ENCODE assay signal across 10 cellular contexts in genomic region chr13:52160053-52160452, GRCh38. TPM values are rescaled to one million over a fixed set of nuclear protein-coding genes. Genes with fewer than 3 reads are reported as not detected.
DNase-seq lines count a peak whose midpoint lies in the region; ATAC-seq and TF ChIP-seq lines count a peak whose summit lies in the region.
"Had no signal": no experiment of that assay in that cellular context is flagged by ENCODE, and none has a peak within 500 bp of the region (broad histone marks: within the 10 kb centered on the region; RNA-seq: fewer than 3 reads in every experiment).

No MANE protein-coding gene starts in this region.

- H3K36me3 ChIP-seq in SK-N-SH (replicated peaks in 1 of 2; ENCODE audit: control insufficient read depth in 1 of 2, insufficient read depth in 2 of 2, low read length in 1 of 2) (peaks cover 1 to 4% of the 10 kb centered on the region in 2 experiments), spleen (no peaks in the 10 kb centered on the region)

- no peak overlapping the region for H3K9ac ChIP-seq in SK-N-SH

- no peak for TF ChIP-seq POLR2A in spleen (IDR thresholded peaks at IDR 0.05)

- 99% methylated on average over 6 of the region's 6 CpGs for WGBS in SK-N-SH (ENCODE audit: low lambda C conversion rate)
- WGBS in spleen, 5 donors, result 93 to 97% (median 96%) methylated on average over 6 of the region's 6 CpGs

- no peak overlapping the region for H3K27ac Mint-ChIP-seq in WTC11
- peak overlapping the region; percentile 45 for H3K27ac Mint-ChIP-seq in glutamatergic neuron (ENCODE audit: unreplicated experiment)

- H3F3A ChIP-seq in SK-N-SH (replicated peaks; ENCODE audit: insufficient read depth), result peaks cover 25% of the 10 kb centered on the region

- peak overlapping the region; percentile 80; the same call in 1 of the 2 replicates for H2AFZ ChIP-seq in SK-N-SH (ENCODE audit: low read depth)

- H3K79me2 ChIP-seq in SK-N-SH (ENCODE audit: insufficient read depth), result 0 out of 2 replicates have a peak, but pooled peaks cover 6% of the 10 kb centered on the region

- peaks cover 14% of the 10 kb centered on the region for H3K27me3 Mint-ChIP-seq in WTC11 (ENCODE audit: low read depth)
- no peaks in the 10 kb centered on the region for H3K27me3 Mint-ChIP-seq in glutamatergic neuron (ENCODE audit: unreplicated experiment)

- TF ChIP-seq EP300 in SK-N-SH (IDR thresholded peaks at IDR 0.05; ENCODE audit: borderline replicate concordance in 1 of 2, low read depth in 1 of 2, low read length in 1 of 2), result no peak

- no peak for TF ChIP-seq RAD21 in SK-N-SH (IDR thresholded peaks at IDR 0.05; ENCODE audit: low read length)

- no peaks in the 10 kb centered on the region for H3K9me2 ChIP-seq in SK-N-SH

- peaks cover 4% of the 10 kb centered on the region for H3K9me3 Mint-ChIP-seq in WTC11
- H3K9me3 Mint-ChIP-seq in glutamatergic neuron (ENCODE audit: unreplicated experiment), result peaks cover 3% of the 10 kb centered on the region

- H3K27me3 ChIP-seq in SK-N-SH (ENCODE audit: insufficient read depth) (no peaks in the 10 kb centered on the region), spleen (replicated peaks in 1 of 7) (no peaks in the 10 kb centered on the region)

- ATAC-seq in SK-N-SH treated with all-trans-retinoic acid at 6 μM for 48 hours (no peak), WTC11 (no peak), sciatic nerve (no peak)

- intact Hi-C loops in spleen (cut with DNase I; ENCODE audit: low total_unique reads) (no loop called here), sciatic nerve (cut with DNase I) (no loop called here)

- H3K4me3 Mint-ChIP-seq in WTC11 (peak overlapping the region; percentile 80), glutamatergic neuron (ENCODE audit: unreplicated experiment) (peak overlapping the region; percentile 81)

- no peaks in the 10 kb centered on the region; the same call in 1 of the 2 replicates for H4K20me1 ChIP-seq in SK-N-SH (ENCODE audit: insufficient read depth)

- H3K4me2 ChIP-seq in SK-N-SH, result 0 out of 2 replicates have a peak overlapping the region, but pooled peaks have one; percentile 82

- DNase-seq in SK-N-SH, result no peak
- DNase-seq in WTC11 (ENCODE audit: low spot score), result no peak
- no peak for DNase-seq in glutamatergic neuron
- no peak for DNase-seq in spleen
- DNase-seq in AG20443 (ENCODE audit: low spot score), result no peak
- no peak for DNase-seq in stimulated activated CD8-positive, alpha-beta memory T cell treated with anti-CD3 and anti-CD28 coated beads, Interleukin-4, amount 100 ng/mL, for 48 hours
- no peak for DNase-seq in sciatic nerve (ENCODE audit: low spot score)

- no peaks in the 10 kb centered on the region for H3K9me3 ChIP-seq in SK-N-SH
- H3K9me3 ChIP-seq in spleen, result no peaks in the 10 kb centered on the region

- H3K4me1 Mint-ChIP-seq in WTC11 (peaks cover 44% of the 10 kb centered on the region), glutamatergic neuron (ENCODE audit: low read depth, unreplicated experiment) (peaks cover 5% of the 10 kb centered on the region)

- POLR2A ChIA-PET in SK-N-SH (lab: Yijun Ruan, JAX) (interaction anchor here (0.8 kb wide), 1 partner anchor 183 kb away, joined by 3 read pairs; no protein-coding TSS in a partner anchor), WTC11 (lab: Charles Lee) (no interaction called here)

- no peak overlapping the region for H3K27ac ChIP-seq in SK-N-SH (ENCODE audit: low read depth in 2 of 2, low read length in 1 of 2)
- peak overlapping the region in 4 of 8 donors; percentile 78 to 86 (median 82) for H3K27ac ChIP-seq in spleen
- H3K27ac ChIP-seq: 22Rv1 had no signal

- H3K36me3 Mint-ChIP-seq in WTC11 (peaks cover 4% of the 10 kb centered on the region), glutamatergic neuron (ENCODE audit: unreplicated experiment) (no peaks in the 10 kb centered on the region)

- CTCF ChIA-PET in SK-N-SH (lab: Yijun Ruan, JAX), result interaction anchor here (2.7 kb wide), 1 partner anchor 32 kb away, joined by 11 read pairs; no protein-coding TSS in a partner anchor
- CTCF ChIA-PET in WTC11 (lab: Charles Lee), result interaction anchor here (0.9 to 1.7 kb wide), 4 partner anchors 35 to 291 kb away, joined by 3 to 4 read pairs (median 4); no protein-coding TSS in a partner anchor

- H3K4me1 ChIP-seq in SK-N-SH (ENCODE audit: control insufficient read depth in 1 of 2, insufficient read depth in 2 of 2, low read depth in 1 of 2, low read length in 1 of 2) (peaks cover 3 to 22% of the 10 kb centered on the region in 2 experiments; a peak in 2 of 4 replicates), spleen (peaks cover 6 to 51% (median 28%) of the 10 kb centered on the region in 6 donors)

- H3K4me3 ChIP-seq in SK-N-SH (ENCODE audit: low read depth in 2 of 2, low read length in 1 of 2), result no peak overlapping the region
- peak overlapping the region in 5 of 8 donors; percentile 58 to 85 (median 77) for H3K4me3 ChIP-seq in spleen

- TF ChIP-seq CTCF in SK-N-SH (IDR thresholded peaks at IDR 0.05) (no peak), WTC11 (IDR thresholded peaks at IDR 0.05) (no peak), glutamatergic neuron (IDR thresholded peaks at IDR 0.05; ENCODE audit: partially characterized antibody, unreplicated experiment) (no peak), spleen (IDR thresholded peaks at IDR 0.05 in 8 of 11, conservative IDR thresholded peaks at IDR 0.05 in 3 of 11) (no peak)

TF ChIP-seq in SK-N-SH, 30 proteins besides CTCF, POLR2A, EP300 and RAD21 (continues in another document):
- TF ChIP-seq SMC3 (IDR thresholded peaks at IDR 0.05; ENCODE audit: low read depth, low read length) (no peak), GABPA (IDR thresholded peaks at IDR 0.05; ENCODE audit: low read depth) (no peak), GATA2 (CRISPR knock-in tag; IDR thresholded peaks at IDR 0.05) (no peak), FOXM1 (IDR thresholded peaks at IDR 0.05; ENCODE audit: low read depth) (no peak), NRF1 (IDR thresholded peaks at IDR 0.05; ENCODE audit: low read depth, low read length) (no peak)
- TF ChIP-seq, protein P1, sequence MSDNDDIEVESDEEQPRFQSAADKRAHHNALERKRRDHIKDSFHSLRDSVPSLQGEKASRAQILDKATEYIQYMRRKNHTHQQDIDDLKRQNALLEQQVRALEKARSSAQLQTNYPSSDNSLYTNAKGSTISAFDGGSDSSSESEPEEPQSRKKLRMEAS (IDR thresholded peaks at IDR 0.05; ENCODE audit: low read depth), result no peak

TF ChIP-seq in SK-N-SH treated with all-trans-retinoic acid at 6 μM for 48 hours, 23 proteins besides CTCF, POLR2A, EP300 and RAD21 (continues in another document):
- TF ChIP-seq ZNF8 (CRISPR knock-in tag; IDR thresholded peaks at IDR 0.05), result no peak
- TF ChIP-seq, protein P2, sequence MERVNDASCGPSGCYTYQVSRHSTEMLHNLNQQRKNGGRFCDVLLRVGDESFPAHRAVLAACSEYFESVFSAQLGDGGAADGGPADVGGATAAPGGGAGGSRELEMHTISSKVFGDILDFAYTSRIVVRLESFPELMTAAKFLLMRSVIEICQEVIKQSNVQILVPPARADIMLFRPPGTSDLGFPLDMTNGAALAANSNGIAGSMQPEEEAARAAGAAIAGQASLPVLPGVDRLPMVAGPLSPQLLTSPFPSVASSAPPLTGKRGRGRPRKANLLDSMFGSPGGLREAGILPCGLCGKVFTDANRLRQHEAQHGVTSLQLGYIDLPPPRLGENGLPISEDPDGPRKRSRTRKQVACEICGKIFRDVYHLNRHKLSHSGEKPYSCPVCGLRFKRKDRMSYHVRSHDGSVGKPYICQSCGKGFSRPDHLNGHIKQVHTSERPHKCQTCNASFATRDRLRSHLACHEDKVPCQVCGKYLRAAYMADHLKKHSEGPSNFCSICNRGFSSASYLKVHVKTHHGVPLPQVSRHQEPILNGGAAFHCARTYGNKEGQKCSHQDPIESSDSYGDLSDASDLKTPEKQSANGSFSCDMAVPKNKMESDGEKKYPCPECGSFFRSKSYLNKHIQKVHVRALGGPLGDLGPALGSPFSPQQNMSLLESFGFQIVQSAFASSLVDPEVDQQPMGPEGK (CRISPR knock-in tag; IDR thresholded peaks at IDR 0.05; ENCODE audit: borderline replicate concordance), result no peak
- TF ChIP-seq CSDC2 (CRISPR knock-in tag; IDR thresholded peaks at IDR 0.05), result no peak
- TF ChIP-seq ISL1 (CRISPR knock-in tag; IDR thresholded peaks at IDR 0.05), result no peak
- TF ChIP-seq SNAI2 (CRISPR knock-in tag; IDR thresholded peaks at IDR 0.05), result no peak

TF ChIP-seq in WTC11, 78 proteins besides CTCF, POLR2A, EP300 and RAD21:
- peak; percentile 57; the same call in 1 of the 2 replicates for TF ChIP-seq ZNF121 (CRISPR knock-in tag; IDR thresholded peaks at IDR 0.05)
- no peak for TF ChIP-seq CREB1 (CRISPR knock-in tag; IDR thresholded peaks at IDR 0.05)
- no peak for TF ChIP-seq ZBTB43 (CRISPR knock-in tag; IDR thresholded peaks at IDR 0.05)
- no peak for TF ChIP-seq SMAD4 (CRISPR knock-in tag; IDR thresholded peaks at IDR 0.05)

RNA-seq across cellular contexts. Expression of gene NEK3, which starts 0.7 kb away (rescaled TPM):
- polyA plus RNA-seq in SK-N-SH (2012; rRNA removed), result 12.7 and 19.5 TPM in 2 replicates
- polyA plus RNA-seq in SK-N-SH (2012; cell fraction: cytosol; rRNA removed), result 12.5 and 17.3 TPM in 2 replicates
- polyA plus RNA-seq in SK-N-SH (2012; cell fraction: nucleus; rRNA removed), result 41.2 and 52.6 TPM in 2 replicates
- total RNA-seq in WTC11 (2021), result 27.8 to 33.3 TPM (median 30.0 TPM) in 3 replicates
- total RNA-seq in glutamatergic neuron (ENCODE audit: unreplicated experiment), result 54.8 TPM
- 10 to 100 TPM in 5 of 7 donors, 1 to 10 TPM in 2; 6.7 to 21.1 (median 10.5) TPM for total RNA-seq in spleen
- 10 to 100 TPM; 13.2 to 41.4 (median 25.4) TPM for polyA plus RNA-seq in spleen
- total RNA-seq in sciatic nerve, result 28.2 TPM

RNA-seq across cellular contexts. Expression of gene NEK5, which starts 31.2 kb away (rescaled TPM):
- polyA plus RNA-seq in SK-N-SH (2012; rRNA removed) (0.07 and 0.13 TPM in 2 replicates), spleen (under 1 TPM; 0.04 to 0.11 (median 0.06) TPM)
- polyA plus RNA-seq in SK-N-SH (2012; cell fraction: cytosol; rRNA removed), result 0.13 and 0.14 TPM in 2 replicates
- polyA plus RNA-seq in SK-N-SH (2012; cell fraction: nucleus; rRNA removed), result 0.13 and 0.32 TPM in 2 replicates
- total RNA-seq in WTC11 (2021) (0.55 to 0.76 TPM (median 0.73 TPM) in 3 replicates), glutamatergic neuron (ENCODE audit: unreplicated experiment) (not detected), spleen (under 1 TPM in 3 of 7 donors, not detected in 4; 0.10 to 0.30 (median 0.26) TPM), sciatic nerve (0.36 TPM)
- total RNA-seq: activated CD8-positive, alpha-beta memory T cell treated with anti-CD3 and anti-CD28 coated beads for 36 hours had no signal

Comparison
In these comparisons a context has a peak if more than half of its experiments do, and no peak if none do; other contexts are left out.
1. H3K4me3 ChIP-seq: peak in spleen (5 of 8); none in SK-N-SH (0 of 2).